Comparison of ENCODE assay signal across 8 cellular contexts in the genomic region with DNA sequence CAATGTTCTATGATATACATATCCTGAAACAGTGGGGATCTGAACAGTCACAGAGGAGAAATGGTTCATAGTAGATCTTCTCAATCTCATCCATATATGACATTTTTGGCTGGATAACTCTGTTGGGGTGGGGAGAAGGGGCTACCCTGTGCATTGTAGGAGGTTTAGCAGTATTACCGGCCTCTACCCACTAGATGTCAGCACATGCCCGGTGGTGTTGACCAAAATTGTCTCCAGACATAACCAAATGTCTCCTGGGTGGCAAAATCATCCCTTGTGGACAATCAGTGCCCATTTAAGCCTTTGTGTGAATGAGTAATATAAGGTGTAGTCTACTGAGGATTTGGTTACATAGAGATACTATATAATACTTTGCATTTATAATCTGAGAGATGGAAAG.
A peak's percentile ranks its signal among the peaks of the same experiment; 100 is the strongest.
DNase-seq lines count a peak whose midpoint lies in the region; ATAC-seq, FAIRE-seq and TF ChIP-seq lines count a peak whose summit lies in the region.

No MANE protein-coding gene starts in this region.

- H3K27ac ChIP-seq in SK-N-MC: peak overlapping the region; percentile 83; the same call in 1 of the 2 replicates

- DNase-seq in DMS 273 (lab: John Stamatoyannopoulos, UW; ENCODE audit: unreplicated experiment) (peak; percentile 74), MG63 (peak; percentile 23), SK-N-MC (ENCODE audit: low read depth, low spot score) (no peak), foreskin fibroblast (peak; percentile 8 to 59), retina (peak; percentile 36), frontal cortex (ENCODE audit: low spot score in 2 of 2) (no peak)

- H3K4me3 ChIP-seq in MG63 (no peak overlapping the region), SK-N-MC (no peak overlapping the region), foreskin fibroblast (ENCODE audit: low read depth in 1 of 2, low read length in 2 of 2) (no peak overlapping the region)

- no peaks in the 10 kb centered on the region for H3K27me3 ChIP-seq in MG63

- no peak for FAIRE-seq in frontal cortex (lab: Jason Lieb, UNC)

- H3K9me3 ChIP-seq in MG63 (no peaks in the 10 kb centered on the region), SK-N-MC (ENCODE audit: low read depth, low read length) (no peaks in the 10 kb centered on the region)

- peak overlapping the region; percentile 71 for H3K9ac ChIP-seq in SK-N-MC (ENCODE audit: insufficient read length)

- peaks cover 14% of the 10 kb centered on the region for H3K36me3 ChIP-seq in MG63
- H3K36me3 ChIP-seq in SK-N-MC (ENCODE audit: insufficient read depth, low read length): peaks cover 12% of the 10 kb centered on the region

- ATAC-seq in GM19438 (IDR thresholded peaks at IDR 0.05; ENCODE audit: low read depth, unreplicated experiment) (peak; percentile 85), HG03095 (IDR thresholded peaks at IDR 0.05; ENCODE audit: unreplicated experiment) (no peak)

- peak; percentile 54 for TF ChIP-seq CTCF in foreskin fibroblast (IDR thresholded peaks at IDR 0.05; ENCODE audit: low read depth, low read length)

Comparison
In these comparisons a context has a peak if more than half of its experiments do, and no peak if none do; other contexts are left out.
1. DNase-seq: peak in DMS 273 (single experiment), MG63 (single experiment), foreskin fibroblast (2 of 2) and retina (single experiment); none in SK-N-MC (single experiment) and frontal cortex (0 of 2).